ENCODE assay signal across 7 cellular contexts in the genomic region with DNA sequence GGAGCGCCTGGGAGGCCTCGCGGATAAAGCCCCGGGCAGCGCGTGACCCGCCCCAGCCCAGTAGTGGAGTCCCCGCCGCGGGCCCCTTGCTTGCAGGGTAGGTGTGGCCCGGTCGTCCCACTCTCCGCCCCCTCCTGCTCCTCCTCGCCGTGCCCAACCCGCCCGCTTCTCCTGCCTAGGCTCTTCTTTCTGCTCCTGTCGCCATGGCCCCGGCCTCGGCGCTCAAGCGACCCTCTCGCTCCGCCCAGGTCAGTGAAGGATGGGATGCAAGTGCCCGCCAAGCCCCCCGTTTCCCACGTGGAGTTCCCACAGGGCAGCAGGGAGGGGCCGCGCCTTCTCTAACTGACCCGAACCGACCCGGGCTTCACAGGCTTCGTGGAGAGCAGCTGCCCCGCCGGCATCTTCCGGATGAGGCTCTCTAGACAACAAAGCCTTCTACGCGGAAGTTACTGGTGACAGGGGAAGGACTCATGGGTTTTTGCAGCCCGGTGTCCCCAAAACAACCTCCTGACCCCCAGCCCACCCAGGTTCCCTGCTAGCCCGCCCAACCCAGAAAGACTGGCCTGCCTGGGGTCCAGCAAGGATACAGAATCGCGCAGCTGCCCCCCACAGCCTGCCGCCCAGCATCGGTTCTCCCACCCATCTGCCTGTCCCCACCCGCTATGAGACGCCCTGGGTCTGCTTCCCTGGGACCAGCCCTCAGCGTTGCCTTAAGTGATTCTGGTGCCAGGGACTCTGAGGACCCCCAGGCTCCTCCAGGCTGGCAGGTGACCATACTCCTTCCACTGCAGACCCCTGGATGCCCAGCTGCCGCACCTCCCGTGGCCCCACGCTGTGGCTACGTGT. TPM values are rescaled to one million over a fixed set of nuclear protein-coding genes. Genes with fewer than 3 reads are reported as not detected.
A peak's percentile ranks its signal among the peaks of the same experiment; 100 is the strongest.
DNase-seq lines count a peak whose midpoint lies in the region; ATAC-seq and TF ChIP-seq lines count a peak whose summit lies in the region.

No MANE protein-coding gene starts in this region.

- DNase-seq in WTC11 (ENCODE audit: low spot score), result peak; percentile 62
- peak; percentile 37 to 41 for DNase-seq in central memory CD8-positive, alpha-beta T cell (ENCODE audit: low spot score in 2 of 2)
- peak; percentile 8 to 39 for DNase-seq in lung microvascular endothelial cell (ENCODE audit: low read depth in 2 of 2)
- peak; percentile 31 to 40 for DNase-seq in stimulated activated CD8-positive, alpha-beta memory T cell treated with anti-CD3 and anti-CD28 coated beads, Interleukin-15, amount 100 ng/mL, for 48 hours (ENCODE audit: low read depth in 2 of 2)
- DNase-seq in NCI-H82 treated with DMSO at 0.1 percent for 48 hours (lab: John Stamatoyannopoulos, UW; ENCODE audit: unreplicated experiment), result no peak

- peaks cover 7% of the 10 kb centered on the region; the same call in 1 of the 2 replicates for H3K4me1 Mint-ChIP-seq in WTC11
- H3K4me1 Mint-ChIP-seq in central memory CD8-positive, alpha-beta T cell, result peaks cover 26% of the 10 kb centered on the region

- peak; percentile 74 for ATAC-seq in GM18909 (IDR thresholded peaks at IDR 0.05; ENCODE audit: poor library complexity, unreplicated experiment)
- ATAC-seq in HG03064 (IDR thresholded peaks at IDR 0.05; ENCODE audit: low read depth, unreplicated experiment), result peak; percentile 57
- ATAC-seq in WTC11, result peak; percentile 73
- ATAC-seq in central memory CD8-positive, alpha-beta T cell (replicated peaks; ENCODE audit: extremely low read depth, poor library complexity, severe bottlenecking), result peak; percentile 86

- H3K27ac Mint-ChIP-seq in WTC11, result no peak overlapping the region
- peak overlapping the region; percentile 96 for H3K27ac Mint-ChIP-seq in central memory CD8-positive, alpha-beta T cell (ENCODE audit: low read depth)

- H3K27me3 Mint-ChIP-seq in WTC11 (ENCODE audit: low read depth), result peaks cover 43% of the 10 kb centered on the region
- H3K27me3 Mint-ChIP-seq in central memory CD8-positive, alpha-beta T cell, result no peaks in the 10 kb centered on the region

- H3K4me3 Mint-ChIP-seq in WTC11, result peak overlapping the region; percentile 78
- H3K4me3 Mint-ChIP-seq in central memory CD8-positive, alpha-beta T cell, result peak overlapping the region; percentile 94

- no peaks in the 10 kb centered on the region for H3K36me3 Mint-ChIP-seq in WTC11
- peaks cover 3% of the 10 kb centered on the region for H3K36me3 Mint-ChIP-seq in central memory CD8-positive, alpha-beta T cell (ENCODE audit: insufficient read depth)

- POLR2A ChIA-PET in WTC11 (lab: Charles Lee), result no interaction called here

- TF ChIP-seq CTCF in WTC11 (IDR thresholded peaks at IDR 0.05), result no peak

- no peaks in the 10 kb centered on the region for H3K9me3 Mint-ChIP-seq in WTC11
- H3K9me3 Mint-ChIP-seq in central memory CD8-positive, alpha-beta T cell, result no peaks in the 10 kb centered on the region

- CTCF ChIA-PET in WTC11 (lab: Charles Lee), result no interaction called here

TF ChIP-seq in WTC11, 78 proteins besides CTCF, POLR2A, EP300 and RAD21:
- TF ChIP-seq FOXP1 (CRISPR knock-in tag; IDR thresholded peaks at IDR 0.05; ENCODE audit: borderline replicate concordance), result peak; percentile 51; the same call in 1 of the 2 replicates
- TF ChIP-seq ELF4 (CRISPR knock-in tag; IDR thresholded peaks at IDR 0.05; ENCODE audit: low read depth), result no peak
- TF ChIP-seq, protein P1, sequence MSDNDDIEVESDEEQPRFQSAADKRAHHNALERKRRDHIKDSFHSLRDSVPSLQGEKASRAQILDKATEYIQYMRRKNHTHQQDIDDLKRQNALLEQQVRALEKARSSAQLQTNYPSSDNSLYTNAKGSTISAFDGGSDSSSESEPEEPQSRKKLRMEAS (CRISPR knock-in tag; IDR thresholded peaks at IDR 0.05), result peak; percentile 77; the same call in 1 of the 2 replicates
- no peak for TF ChIP-seq ZBTB43 (CRISPR knock-in tag; IDR thresholded peaks at IDR 0.05)
- TF ChIP-seq, protein P2, sequence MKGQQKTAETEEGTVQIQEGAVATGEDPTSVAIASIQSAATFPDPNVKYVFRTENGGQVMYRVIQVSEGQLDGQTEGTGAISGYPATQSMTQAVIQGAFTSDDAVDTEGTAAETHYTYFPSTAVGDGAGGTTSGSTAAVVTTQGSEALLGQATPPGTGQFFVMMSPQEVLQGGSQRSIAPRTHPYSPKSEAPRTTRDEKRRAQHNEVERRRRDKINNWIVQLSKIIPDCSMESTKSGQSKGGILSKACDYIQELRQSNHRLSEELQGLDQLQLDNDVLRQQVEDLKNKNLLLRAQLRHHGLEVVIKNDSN (CRISPR knock-in tag; IDR thresholded peaks at IDR 0.05), result peak; percentile 60; the same call in 1 of the 2 replicates
- no peak for TF ChIP-seq JUN (CRISPR knock-in tag; IDR thresholded peaks at IDR 0.05)
- TF ChIP-seq CREB1 (CRISPR knock-in tag; IDR thresholded peaks at IDR 0.05), result 0 out of 2 replicates have a peak, but pooled peaks have one; percentile 31
- TF ChIP-seq, protein P3, sequence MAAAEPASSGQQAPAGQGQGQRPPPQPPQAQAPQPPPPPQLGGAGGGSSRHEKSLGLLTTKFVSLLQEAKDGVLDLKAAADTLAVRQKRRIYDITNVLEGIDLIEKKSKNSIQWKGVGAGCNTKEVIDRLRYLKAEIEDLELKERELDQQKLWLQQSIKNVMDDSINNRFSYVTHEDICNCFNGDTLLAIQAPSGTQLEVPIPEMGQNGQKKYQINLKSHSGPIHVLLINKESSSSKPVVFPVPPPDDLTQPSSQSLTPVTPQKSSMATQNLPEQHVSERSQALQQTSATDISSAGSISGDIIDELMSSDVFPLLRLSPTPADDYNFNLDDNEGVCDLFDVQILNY (CRISPR knock-in tag; IDR thresholded peaks at IDR 0.05), result 0 out of 2 replicates have a peak, but pooled peaks have one; percentile 30
- TF ChIP-seq SP1 (CRISPR knock-in tag; conservative IDR thresholded peaks at IDR 0.05), result peak; percentile 70
TF ChIP-seq in WTC11: peak in this region for 6.

RNA-seq across cellular contexts. Expression of gene TTC32, which starts 32.9 kb away (rescaled TPM):
- total RNA-seq in WTC11 (2021) (9.9 to 10.6 TPM (median 10.0 TPM) in 3 replicates), lung microvascular endothelial cell (3.9 and 8.3 TPM in 2 replicates)
